ENCODE assay signal across 12 cellular contexts in the genomic region with DNA sequence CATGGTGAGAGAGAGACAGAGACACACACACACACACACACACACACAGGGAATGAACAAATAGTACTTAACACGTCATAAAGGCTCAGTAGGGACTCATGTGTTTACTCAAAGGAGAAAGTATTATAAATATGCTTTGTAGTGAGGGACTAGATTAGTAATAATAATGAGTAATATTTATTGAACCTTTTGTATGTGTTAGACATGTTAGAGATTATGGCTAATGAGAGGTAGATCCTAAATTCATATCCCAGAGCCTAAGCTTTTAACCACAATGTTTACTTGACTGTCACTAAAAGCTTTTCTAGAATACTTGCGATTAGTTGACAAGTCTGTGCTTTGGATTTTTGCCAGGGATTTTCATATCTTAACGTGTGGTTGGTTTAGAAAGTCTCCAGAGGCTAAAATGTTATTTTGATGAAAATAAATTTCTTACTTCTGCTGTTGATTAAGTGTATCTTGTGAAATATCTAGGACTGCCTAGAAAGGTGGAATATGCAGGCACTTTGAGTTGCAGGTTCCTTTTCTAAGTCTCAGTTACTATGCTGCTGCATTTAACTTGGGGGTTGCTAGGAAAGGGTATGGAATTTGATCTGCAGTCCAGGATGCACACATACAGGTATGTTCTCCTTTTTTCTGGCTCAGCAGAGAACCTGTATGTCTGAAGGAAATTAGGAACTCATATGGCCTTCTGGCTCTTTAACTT.
A peak's percentile ranks its signal among the peaks of the same experiment; 100 is the strongest.
DNase-seq lines count a peak whose midpoint lies in the region; ATAC-seq, FAIRE-seq and TF ChIP-seq lines count a peak whose summit lies in the region.
"Had no signal": no experiment of that assay in that cellular context is flagged by ENCODE, and none has a peak within 500 bp of the region (broad histone marks: within the 10 kb centered on the region; RNA-seq: fewer than 3 reads in every experiment).

No MANE protein-coding gene starts in this region.

- no peak for FAIRE-seq in small intestine (lab: Jason Lieb, UNC)
- FAIRE-seq: A204.1 had no signal

- no peak for TF ChIP-seq CTCF in fibroblast of mammary gland (conservative IDR thresholded peaks at IDR 0.05; ENCODE audit: control insufficient read depth, insufficient read depth, low read depth, low read length)

- DNase-seq in NCI-H2227 (lab: John Stamatoyannopoulos, UW; ENCODE audit: unreplicated experiment) (peak; percentile 16), NCI-H2227 treated with DMSO at 0.1 percent for 48 hours (lab: John Stamatoyannopoulos, UW) (no peak), NCI-H510A treated with DMSO at 0.1 percent for 48 hours (lab: John Stamatoyannopoulos, UW) (peak; percentile 96), fibroblast of mammary gland (ENCODE audit: low read depth) (peak; percentile 75), small intestine (peak; percentile 4), DMS 273 (lab: John Stamatoyannopoulos, UW; ENCODE audit: unreplicated experiment) (no peak)
- no peak for DNase-seq in stimulated activated naive CD8-positive, alpha-beta T cell treated with anti-CD3 and anti-CD28 coated beads, Interleukin-15, Interleukin-2, amounts not matched to agents 100 U/mL and 50 U/mL, for 24 hours
- DNase-seq: stimulated activated CD4-positive, alpha-beta T cell treated with anti-CD3 and anti-CD28 coated beads, Interleukin-2, amount 100 ng/mL, for 48 hours; T1000 had no signal

- H3K9me3 ChIP-seq in small intestine (ENCODE audit: control insufficient read depth, low read depth), result no peaks in the 10 kb centered on the region

- WGBS in small intestine, 3 donors, result 51 to 58% (median 55%) methylated on average over 3 of the region's 3 CpGs

- H3K27me3 ChIP-seq in small intestine (ENCODE audit: control insufficient read depth in 2 of 2, insufficient read depth in 2 of 2, low read length in 2 of 2), result no peaks in the 10 kb centered on the region

- H3K4me3 ChIP-seq in fibroblast of mammary gland (ENCODE audit: control insufficient read depth, low read depth, low read length) (no peak overlapping the region), small intestine (ENCODE audit: low read depth in 1 of 2, low read length in 2 of 2) (no peak overlapping the region)

- no peak overlapping the region for H3K27ac ChIP-seq in small intestine (ENCODE audit: low read depth in 1 of 2, low read length in 1 of 2)

- no peak for ATAC-seq in stimulated activated naive CD8-positive, alpha-beta T cell treated with anti-CD3 and anti-CD28 coated beads, Interleukin-15, Interleukin-2, amounts not matched to agents 100 U/mL and 50 U/mL, for 24 hours
- ATAC-seq in GM21447 (IDR thresholded peaks at IDR 0.05; ENCODE audit: unreplicated experiment), result no peak
- ATAC-seq: natural killer cell treated with Interleukin-12 subunit alpha and Interleukin-12 subunit beta and Interleukin-15 and Interleukin-18, amount 100 ng/mL, for 72 hours had no signal

- H3K4me1 ChIP-seq in small intestine (ENCODE audit: control insufficient read depth in 2 of 2, insufficient read depth in 1 of 2, low read depth in 1 of 2, low read length in 1 of 2), result no peaks in the 10 kb centered on the region

- H3K36me3 ChIP-seq in small intestine (ENCODE audit: control insufficient read depth in 2 of 2, insufficient read depth in 2 of 2, low read length in 2 of 2), result peaks cover 0 to 3% of the 10 kb centered on the region in 2 donors

Comparison
In these comparisons a context has a peak if more than half of its experiments do, and no peak if none do; other contexts are left out.
1. DNase-seq: peak in NCI-H2227 (single experiment), NCI-H510A treated with DMSO at 0.1 percent for 48 hours (single experiment), fibroblast of mammary gland (single experiment) and small intestine (single experiment); none in NCI-H2227 treated with DMSO at 0.1 percent for 48 hours (single experiment), DMS 273 (single experiment) and stimulated activated naive CD8-positive, alpha-beta T cell treated with anti-CD3 and anti-CD28 coated beads, Interleukin-15, Interleukin-2, amounts not matched to agents 100 U/mL and 50 U/mL, for 24 hours (single experiment).